ENCODE assay signal across 18 cellular contexts in genomic region chr1:24688033-24688432, GRCh38. TPM values are rescaled to one million over a fixed set of nuclear protein-coding genes. Genes with fewer than 3 reads are reported as not detected.
DNase-seq lines count a peak whose midpoint lies in the region; ATAC-seq and TF ChIP-seq lines count a peak whose summit lies in the region.
"Had no signal": no experiment of that assay in that cellular context is flagged by ENCODE, and none has a peak within 500 bp of the region (broad histone marks: within the 10 kb centered on the region; RNA-seq: fewer than 3 reads in every experiment).

No MANE protein-coding gene starts in this region.

- peaks cover 6% of the 10 kb centered on the region for H3K4me1 Mint-ChIP-seq in T-helper 17 cell
- H3K4me1 Mint-ChIP-seq: stimulated activated effector memory CD8-positive, alpha-beta T cell treated with anti-CD3 and anti-CD28 coated beads, Interleukin-12 subunit alpha, Interleukin-12 subunit beta, amount 100 ng/mL, for 72 hours had no signal

- BruUV-seq in Panc1 (replicated peaks; lab: Mats Ljungman, UMichigan), result no TSS peak

- H3K4me3 ChIP-seq in GM23248 (no peak overlapping the region), Panc1 (ENCODE audit: low read depth in 2 of 2, low read length in 2 of 2) (no peak overlapping the region), fibroblast of lung (replicated peaks in 1 of 4; ENCODE audit: control extremely low read depth in 1 of 4, insufficient read depth in 1 of 4, low read depth in 3 of 4, low read length in 4 of 4) (no peak overlapping the region), trophoblast cell (ENCODE audit: low read depth, low read length) (no peak overlapping the region), stomach (no peak overlapping the region)
- H3K4me3 ChIP-seq: hepatocyte, right atrium auricular region, upper lobe of left lung had no signal

- peak overlapping the region; percentile 73 for H3K18ac ChIP-seq in trophoblast cell (ENCODE audit: low read length)

- H3K79me1 ChIP-seq in trophoblast cell (ENCODE audit: low read length), result peaks cover 7% of the 10 kb centered on the region

- peaks cover 9% of the 10 kb centered on the region for H3F3A ChIP-seq in GM23248 (ENCODE audit: insufficient read depth)

- TF ChIP-seq CTCF in Panc1 (IDR thresholded peaks at IDR 0.05), result no peak
- TF ChIP-seq CTCF in fibroblast of lung (conservative IDR thresholded peaks at IDR 0.05 in 1 of 2, IDR thresholded peaks at IDR 0.05 in 1 of 2; ENCODE audit: low read depth in 1 of 2, low read length in 2 of 2), result no peak
- TF ChIP-seq CTCF in stomach (IDR thresholded peaks at IDR 0.05), result no peak
- TF ChIP-seq CTCF in GM13977 (IDR thresholded peaks at IDR 0.05; ENCODE audit: extremely low read depth, insufficient read depth, missing control alignments), result no peak

- H2AK5ac ChIP-seq in trophoblast cell (ENCODE audit: low read length), result no peak overlapping the region

- H3K27me3 Mint-ChIP-seq in T-helper 17 cell, result no peaks in the 10 kb centered on the region
- H3K27me3 Mint-ChIP-seq: central memory CD8-positive, alpha-beta T cell had no signal

- no peak for TF ChIP-seq EP300 in stomach (IDR thresholded peaks at IDR 0.05)

- in situ Hi-C loops in GM23248 (cut with MboI), result loop anchor here (10.0 kb wide), 1 partner anchor 137 kb away; no protein-coding TSS in a partner anchor
- in situ Hi-C loops in Panc1 (cut with HindIII; ENCODE audit: low pct_unique_long_range_greater_than_20kb, low sequenced_read_pairs), result no loop called here
- in situ Hi-C loops in GM13977 (cut with MboI; ENCODE audit: low pct_unique_long_range_greater_than_20kb, low sequenced_read_pairs, unreplicated experiment), result no loop called here

- no peak overlapping the region for H3K27ac ChIP-seq in GM23248
- H3K27ac ChIP-seq in Panc1 (ENCODE audit: low read length), result no peak overlapping the region
- no peak overlapping the region for H3K27ac ChIP-seq in fibroblast of lung (ENCODE audit: insufficient read depth, low read length)
- no peak overlapping the region for H3K27ac ChIP-seq in trophoblast cell (ENCODE audit: low read depth, low read length)
- no peak overlapping the region for H3K27ac ChIP-seq in stomach
- H3K27ac ChIP-seq: C4-2B, hepatocyte had no signal

- no peaks in the 10 kb centered on the region for H3K36me3 Mint-ChIP-seq in T-helper 17 cell (ENCODE audit: low read depth)
- H3K36me3 Mint-ChIP-seq: stimulated activated effector memory CD8-positive, alpha-beta T cell treated with anti-CD3 and anti-CD28 coated beads, Interleukin-12 subunit alpha, Interleukin-12 subunit beta, amount 100 ng/mL, for 72 hours had no signal

- peaks cover 23% of the 10 kb centered on the region for H3K4me1 ChIP-seq in GM23248 (ENCODE audit: insufficient read depth)
- H3K4me1 ChIP-seq in Panc1 (ENCODE audit: control insufficient read depth, insufficient read depth, low read length), result peaks cover 7% of the 10 kb centered on the region; the same call in 1 of the 2 replicates
- H3K4me1 ChIP-seq in fibroblast of lung (ENCODE audit: control insufficient read depth, extremely low read depth, insufficient read depth, low read length), result peaks cover 7% of the 10 kb centered on the region
- peaks cover 7 to 13% of the 10 kb centered on the region in 2 experiments for H3K4me1 ChIP-seq in trophoblast cell (ENCODE audit: control insufficient read depth in 1 of 2, insufficient read depth in 2 of 2, low read length in 2 of 2)
- peaks cover 0 to 20% (median 11%) of the 10 kb centered on the region in 4 donors for H3K4me1 ChIP-seq in stomach

- H3K36me3 ChIP-seq in GM23248 (ENCODE audit: low read depth) (no peaks in the 10 kb centered on the region), Panc1 (ENCODE audit: control insufficient read depth, insufficient read depth, low read length) (no peaks in the 10 kb centered on the region), fibroblast of lung (ENCODE audit: control insufficient read depth, insufficient read depth, low read length) (no peaks in the 10 kb centered on the region), trophoblast cell (ENCODE audit: control insufficient read depth in 1 of 2, insufficient read depth in 2 of 2, low read length in 2 of 2) (no peaks in the 10 kb centered on the region), stomach (no peaks in the 10 kb centered on the region)
- H3K36me3 ChIP-seq: right atrium auricular region, upper lobe of left lung had no signal

- DNase-seq in GM23248 (no peak), Panc1 (ENCODE audit: low read depth, low spot score) (no peak), fibroblast of lung (ENCODE audit: low read depth in 2 of 2) (no peak), trophoblast cell (no peak), T-helper 17 cell (no peak), C1 segment of cervical spinal cord (lab: John Stamatoyannopoulos, UW) (no peak), stomach (no peak), GM13977 (ENCODE audit: low spot score) (no peak)
- DNase-seq: NCI-H524 treated with DMSO at 0.1 percent for 48 hours had no signal

- no peak overlapping the region for H3K9ac ChIP-seq in GM23248
- no peak overlapping the region for H3K9ac ChIP-seq in fibroblast of lung (ENCODE audit: insufficient read depth, low read length)
- no peak overlapping the region for H3K9ac ChIP-seq in trophoblast cell (ENCODE audit: low read length)

- ATAC-seq in Panc1, result peak; percentile 53
- no peak for ATAC-seq in T-helper 17 cell

- no peak overlapping the region for H3K27ac Mint-ChIP-seq in T-helper 17 cell
- H3K27ac Mint-ChIP-seq: activated CD4-positive, alpha-beta memory T cell treated with anti-CD3 and anti-CD28 coated beads, Interleukin-2, amount 10 ng/mL, durations not matched to agents 7 days and 5 days; activated T-helper 1 cell treated with anti-CD3 and anti-CD28 coated beads, Interleukin-12 subunit alpha, Interleukin-12 subunit beta, Interleukin-2, Interleukin-4 antibody, amounts not matched to agents 30 ng/mL and 10 ng/mL and 1 ng/mL, durations not matched to agents 14 hours and 24 hours and 36 hours; stimulated activated effector memory CD8-positive, alpha-beta T cell treated with anti-CD3 and anti-CD28 coated beads, Interleukin-12 subunit alpha, Interleukin-12 subunit beta, amount 100 ng/mL, for 72 hours had no signal

- no peak overlapping the region for H3K14ac ChIP-seq in trophoblast cell (ENCODE audit: low read length)

- H3K9me3 ChIP-seq in GM23248 (ENCODE audit: low read depth), result no peaks in the 10 kb centered on the region
- H3K9me3 ChIP-seq in Panc1 (ENCODE audit: control insufficient read depth, insufficient read depth, low read depth, low read length), result no peaks in the 10 kb centered on the region
- H3K9me3 ChIP-seq in fibroblast of lung (ENCODE audit: control insufficient read depth, insufficient read depth, low read depth, low read length), result no peaks in the 10 kb centered on the region
- no peaks in the 10 kb centered on the region for H3K9me3 ChIP-seq in trophoblast cell (ENCODE audit: insufficient read depth, low read depth, low read length)
- H3K9me3 ChIP-seq in T-helper 17 cell (ENCODE audit: control insufficient read depth, low read length, poor library complexity, severe bottlenecking), result no peaks in the 10 kb centered on the region
- no peaks in the 10 kb centered on the region for H3K9me3 ChIP-seq in stomach
- H3K9me3 ChIP-seq: Caco-2, right atrium auricular region, upper lobe of left lung had no signal

- CTCF ChIA-PET in Panc1 (lab: Charles Lee), result interaction anchor here (0.6 to 2.6 kb wide), 12 partner anchors 9 to 232 kb away, joined by 3 to 34 read pairs (median 4); partner anchors contain the start of gene CLIC4

- no peak overlapping the region for H4K8ac ChIP-seq in trophoblast cell (ENCODE audit: low read depth, low read length)

- no peak overlapping the region for H4K91ac ChIP-seq in trophoblast cell (ENCODE audit: low read depth, low read length)

- no peak overlapping the region for H3K4me2 ChIP-seq in GM23248 (ENCODE audit: unreplicated experiment)
- H3K4me2 ChIP-seq in fibroblast of lung (ENCODE audit: extremely low read depth, insufficient read depth, low read length), result no peak overlapping the region
- H3K4me2 ChIP-seq in trophoblast cell (ENCODE audit: low read length), result no peak overlapping the region
- H3K4me2 ChIP-seq: hepatocyte had no signal

- H3K79me2 ChIP-seq in GM23248 (ENCODE audit: insufficient read depth), result peaks cover 55% of the 10 kb centered on the region
- H3K79me2 ChIP-seq in fibroblast of lung (ENCODE audit: control insufficient read depth, insufficient read depth, low read length), result no peaks in the 10 kb centered on the region
- peaks cover 1% of the 10 kb centered on the region for H3K79me2 ChIP-seq in trophoblast cell (ENCODE audit: control insufficient read depth, insufficient read depth, low read length, poor library complexity)
- H3K79me2 ChIP-seq: hepatocyte had no signal

- no peak overlapping the region for H3K4me3 Mint-ChIP-seq in T-helper 17 cell
- H3K4me3 Mint-ChIP-seq: activated CD4-positive, alpha-beta memory T cell treated with anti-CD3 and anti-CD28 coated beads, Interleukin-2, amount 10 ng/mL, durations not matched to agents 7 days and 5 days; activated T-helper 1 cell treated with anti-CD3 and anti-CD28 coated beads, Interleukin-12 subunit alpha, Interleukin-12 subunit beta, Interleukin-2, Interleukin-4 antibody, amounts not matched to agents 30 ng/mL and 10 ng/mL and 1 ng/mL, durations not matched to agents 14 hours and 24 hours and 36 hours; central memory CD8-positive, alpha-beta T cell; stimulated activated effector memory CD8-positive, alpha-beta T cell treated with anti-CD3 and anti-CD28 coated beads, Interleukin-12 subunit alpha, Interleukin-12 subunit beta, amount 100 ng/mL, for 72 hours had no signal

- WGBS in GM23248 (ENCODE audit: low coverage in 1 of 2, low lambda C conversion rate in 2 of 2, missing lambda C conversion rate in 2 of 2), 2 experiments, result 79 to 86% methylated on average over 2 of the region's 2 CpGs
- no CpG with 5 or more reads among the region's 2 CpGs for WGBS in trophoblast cell (ENCODE audit: extremely low coverage, insufficient coverage, insufficient read length)
- 69 to 87% (median 80%) methylated on average over 2 of the region's 2 CpGs for WGBS in stomach, 5 donors

- peak overlapping the region; percentile 66 for H2BK12ac ChIP-seq in trophoblast cell (ENCODE audit: low read length)

- intact Hi-C loops in Panc1 (cut with micrococcal nuclease; ENCODE audit: unreplicated experiment) (loop anchor here (2.0 to 10.0 kb wide), 2 partner anchors 57 to 143 kb away; partner anchors contain the start of gene CLIC4), stomach (cut with DNase I; ENCODE audit: low total_unique reads) (loop anchor here (5.0 kb wide), 1 partner anchor 149 kb away; no protein-coding TSS in a partner anchor)

- H3K27me3 ChIP-seq in GM23248 (replicated peaks; ENCODE audit: insufficient read depth), result no peaks in the 10 kb centered on the region
- H3K27me3 ChIP-seq in Panc1 (ENCODE audit: control insufficient read depth, insufficient read depth, low read length), result no peaks in the 10 kb centered on the region
- no peaks in the 10 kb centered on the region for H3K27me3 ChIP-seq in fibroblast of lung (ENCODE audit: control insufficient read depth, insufficient read depth, low read length)
- no peaks in the 10 kb centered on the region for H3K27me3 ChIP-seq in trophoblast cell (ENCODE audit: insufficient read depth, low read length)
- no peaks in the 10 kb centered on the region for H3K27me3 ChIP-seq in stomach
- H3K27me3 ChIP-seq: hepatocyte, right atrium auricular region, upper lobe of left lung had no signal

- H2BK120ac ChIP-seq in trophoblast cell (ENCODE audit: insufficient read depth, low read length, poor library complexity), result no peak overlapping the region

- no peaks in the 10 kb centered on the region for H4K20me1 ChIP-seq in GM23248 (ENCODE audit: insufficient read depth)
- no peaks in the 10 kb centered on the region for H4K20me1 ChIP-seq in fibroblast of lung (ENCODE audit: control insufficient read depth, extremely low read depth, insufficient read depth, low read length)

- no peak overlapping the region for H3K4ac ChIP-seq in trophoblast cell (ENCODE audit: low read depth, low read length)

- no peak overlapping the region for H2BK5ac ChIP-seq in trophoblast cell (ENCODE audit: low read depth, low read length, poor library complexity)

- H2AFZ ChIP-seq in GM23248, result peak overlapping the region; percentile 57
- peak overlapping the region; percentile 26 for H2AFZ ChIP-seq in fibroblast of lung (ENCODE audit: low read length)
- H2AFZ ChIP-seq in trophoblast cell (ENCODE audit: insufficient read depth, low read length, poor library complexity), result no peak overlapping the region
- H2AFZ ChIP-seq: hepatocyte had no signal

- H3K9me2 ChIP-seq in GM23248 (ENCODE audit: insufficient read depth), result no peaks in the 10 kb centered on the region

- POLR2A ChIA-PET in Panc1 (lab: Charles Lee), result interaction anchor here (0.7 kb wide), 1 partner anchor 144 kb away, joined by 3 read pairs; no protein-coding TSS in a partner anchor

- TF ChIP-seq POLR2A in stomach (IDR thresholded peaks at IDR 0.05), result no peak

- H3K23ac ChIP-seq in trophoblast cell (ENCODE audit: low read length), result no peak overlapping the region

- H4K12ac ChIP-seq in trophoblast cell (ENCODE audit: low read depth, low read length), result no peak overlapping the region

RNA-seq across cellular contexts. Expression of gene SRRM1, which starts 44.9 kb away (rescaled TPM):
- total RNA-seq in GM23248 (2014; rRNA removed; shearing (Covaris generic)), result 29.0 and 36.1 TPM in 2 replicates
- 128 and 143 TPM in 2 replicates for polyA plus RNA-seq in GM23248 (2016; fragmentation: Nextera tagmentation; extraction: Ambion mirVana)
- 160 TPM for total RNA-seq in Panc1 (2021; ENCODE audit: unreplicated experiment)
- 60.9 TPM for polyA plus RNA-seq in Panc1 (2012; ENCODE audit: insufficient read length)
- 28.5 and 30.7 TPM in 2 replicates for total RNA-seq in fibroblast of lung
- 55.8 and 88.3 TPM in 2 replicates for polyA plus RNA-seq in fibroblast of lung
- polyA plus RNA-seq in fibroblast of lung (2012), result 54.0 and 57.6 TPM in 2 replicates
- polyA minus RNA-seq in fibroblast of lung (ENCODE audit: low replicate concordance), result 41.2 and 66.6 TPM in 2 replicates
- polyA plus RNA-seq in trophoblast cell (2013), result 231 and 235 TPM in 2 replicates
- total RNA-seq in T-helper 17 cell, result 100 to 1,000 TPM; 289 to 319 TPM
- 100 to 1,000 TPM; 103 to 149 (median 142) TPM for total RNA-seq in stomach
- 10 to 100 TPM; 21.2 to 31.2 (median 28.6) TPM for polyA plus RNA-seq in stomach

RNA-seq across cellular contexts. Expression of gene CLIC4, which starts 57.2 kb away (rescaled TPM):
- 1,589 and 1,665 TPM in 2 replicates for total RNA-seq in GM23248 (2014; rRNA removed; shearing (Covaris generic))
- polyA plus RNA-seq in GM23248 (2016; fragmentation: Nextera tagmentation; extraction: Ambion mirVana), result 1,380 and 1,381 TPM in 2 replicates
- 123 TPM for total RNA-seq in Panc1 (2021; ENCODE audit: unreplicated experiment)
- 162 TPM for polyA plus RNA-seq in Panc1 (2012; ENCODE audit: insufficient read length)
- total RNA-seq in fibroblast of lung, result 309 and 368 TPM in 2 replicates
- polyA plus RNA-seq in fibroblast of lung, result 310 and 494 TPM in 2 replicates
- polyA plus RNA-seq in fibroblast of lung (2012), result 243 and 393 TPM in 2 replicates
- 29.9 and 44.7 TPM in 2 replicates for polyA minus RNA-seq in fibroblast of lung (ENCODE audit: low replicate concordance)
- polyA plus RNA-seq in trophoblast cell (2013), result 204 and 206 TPM in 2 replicates
- 1 to 10 TPM; 3.9 to 9.9 TPM for total RNA-seq in T-helper 17 cell
- total RNA-seq in stomach, result 100 to 1,000 TPM in 4 of 5 donors, 10 to 100 TPM in 1; 60.0 to 372 (median 258) TPM
- 10 to 100 TPM; 53.5 to 62.4 (median 56.2) TPM for polyA plus RNA-seq in stomach

Comparison
In these comparisons a context has a peak if more than half of its experiments do, and no peak if none do; other contexts are left out.
1. RNA of gene CLIC4, which starts 57.2 kb away (total RNA-seq): 1,589 to 1,665 TPM in GM23248, 309 to 368 TPM in fibroblast of lung, 60.0 to 372 TPM in stomach and 123 TPM in Panc1 (single experiment); 3.9 to 9.9 TPM in T-helper 17 cell; every median in the first group is over 4 times any median in the second.